Comparison of ENCODE assay signal across 1 cellular context in genomic region chr5:76766746-76767145, GRCh38.
A peak's percentile ranks its signal among the peaks of the same experiment; 100 is the strongest.
TF ChIP-seq lines count a peak whose summit lies in the region.

No MANE protein-coding gene starts in this region.

TF ChIP-seq in K562, 482 proteins besides CTCF, POLR2A, EP300 and RAD21:
- TF ChIP-seq ARID1B (IDR thresholded peaks at IDR 0.05) (peak; percentile 19; the same call in 1 of the 2 replicates), U2AF1 (optimal IDR thresholded peaks at IDR 0.05; ENCODE audit: low read depth, low read length) (no peak), NBN (IDR thresholded peaks at IDR 0.05; ENCODE audit: low read depth) (no peak), WHSC1 (IDR thresholded peaks at IDR 0.05; ENCODE audit: low read length) (no peak), IRF9 (tag; IDR thresholded peaks at IDR 0.05) (no peak), EGR1 (conservative IDR thresholded peaks at IDR 0.05) (no peak), SMARCC2 (IDR thresholded peaks at IDR 0.05; ENCODE audit: low read depth) (no peak), ZNF668 (CRISPR knock-in tag; IDR thresholded peaks at IDR 0.05) (no peak), TEAD2 (tag; IDR thresholded peaks at IDR 0.05) (no peak), FOSL1 (tag; conservative IDR thresholded peaks at IDR 0.05) (peak; percentile 84), ZNF695 (CRISPR knock-in tag; IDR thresholded peaks at IDR 0.05) (no peak), ARID4B (CRISPR knock-in tag; IDR thresholded peaks at IDR 0.05) (no peak), ZFP1 (CRISPR knock-in tag; IDR thresholded peaks at IDR 0.05) (no peak)
- TF ChIP-seq, protein P1, sequence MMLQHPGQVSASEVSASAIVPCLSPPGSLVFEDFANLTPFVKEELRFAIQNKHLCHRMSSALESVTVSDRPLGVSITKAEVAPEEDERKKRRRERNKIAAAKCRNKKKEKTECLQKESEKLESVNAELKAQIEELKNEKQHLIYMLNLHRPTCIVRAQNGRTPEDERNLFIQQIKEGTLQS (IDR thresholded peaks at IDR 0.05), result peak; percentile 70
- TF ChIP-seq, protein P1 (CRISPR knock-in tag; conservative IDR thresholded peaks at IDR 0.05), result no peak
